ENCODE assay signal across 22 cellular contexts in genomic region chr4:7742807-7743158, GRCh38.
"Had no signal": no experiment of that assay in that cellular context is flagged by ENCODE, and none has a peak within 500 bp of the region (broad histone marks: within the 10 kb centered on the region; RNA-seq: fewer than 3 reads in every experiment).

No MANE protein-coding gene starts in this region.

- H3K27ac ChIP-seq: foreskin keratinocyte, hepatocyte, parathyroid adenoma, psoas muscle, spleen, tibial artery, upper lobe of left lung, uterus had no signal

- H3K4me1 Mint-ChIP-seq: endodermal cell; memory B cell; stimulated activated memory B cell treated with anti-CD40 and anti-IgM and Interleukin-4, amounts not matched to agents 10 μg/mL and 1 μg/mL and 100 μg/mL, for 72 hours had no signal

- H3K4me3 ChIP-seq: hepatocyte, psoas muscle, spleen, tibial artery, upper lobe of left lung, uterus had no signal

- H3K79me2 ChIP-seq: hepatocyte, parathyroid adenoma had no signal

- H3K4me1 ChIP-seq: foreskin keratinocyte, parathyroid adenoma, psoas muscle, uterus had no signal

- H3K9me3 Mint-ChIP-seq: endodermal cell; memory B cell; natural killer cell treated with Interleukin-12 subunit alpha and Interleukin-12 subunit beta and Interleukin-15 and Interleukin-18, amount 100 ng/mL, for 72 hours; stimulated activated memory B cell treated with anti-CD40 and anti-IgM and Interleukin-4, amounts not matched to agents 10 μg/mL and 1 μg/mL and 100 μg/mL, for 72 hours; stimulated activated naive CD8-positive, alpha-beta T cell treated with anti-CD3 and anti-CD28 coated beads, Interleukin-15, Interleukin-2, amounts not matched to agents 100 ng/mL and 50 ng/mL, for 24 hours had no signal

- ATAC-seq: foreskin keratinocyte; natural killer cell treated with Interleukin-12 subunit alpha and Interleukin-12 subunit beta and Interleukin-15 and Interleukin-18, amount 100 ng/mL, for 72 hours; psoas muscle; sciatic nerve; stimulated activated memory B cell treated with anti-CD40 and anti-IgM and Interleukin-4, amounts not matched to agents 10 μg/mL and 1 μg/mL and 100 μg/mL, for 72 hours had no signal

- H2AFZ ChIP-seq: hepatocyte, parathyroid adenoma had no signal

- H3K9me3 ChIP-seq: psoas muscle, tibial artery, upper lobe of left lung, uterus had no signal

- DNase-seq: dermis blood vessel endothelial cell; endodermal cell; erythroblast; foreskin keratinocyte; kidney glomerular epithelial cell; midbrain; retina; spleen; stimulated activated CD4-positive, alpha-beta T cell treated with anti-CD3 and anti-CD28 coated beads, Interleukin-15, amount 100 ng/mL, for 24 hours; stimulated activated CD4-positive, alpha-beta T cell treated with anti-CD3 and anti-CD28 coated beads, Interleukin-1b, Interleukin-23, amount 100 ng/mL, for 48 hours; stimulated activated CD4-positive, alpha-beta T cell treated with anti-CD3 and anti-CD28 coated beads, Interleukin-4, amount 100 ng/mL, for 24 hours; tibial artery; upper lobe of left lung; uterus had no signal

- H3K27me3 Mint-ChIP-seq: stimulated activated naive CD8-positive, alpha-beta T cell treated with anti-CD3 and anti-CD28 coated beads, Interleukin-15, Interleukin-2, amounts not matched to agents 100 ng/mL and 50 ng/mL, for 24 hours had no signal

- H3K9ac ChIP-seq: parathyroid adenoma had no signal

- H3K4me2 ChIP-seq: hepatocyte had no signal

- H3K4me3 Mint-ChIP-seq: endodermal cell; memory B cell; natural killer cell treated with Interleukin-12 subunit alpha and Interleukin-12 subunit beta and Interleukin-15 and Interleukin-18, amount 100 ng/mL, for 72 hours; stimulated activated memory B cell treated with anti-CD40 and anti-IgM and Interleukin-4, amounts not matched to agents 10 μg/mL and 1 μg/mL and 100 μg/mL, for 72 hours; stimulated activated naive CD8-positive, alpha-beta T cell treated with anti-CD3 and anti-CD28 coated beads, Interleukin-15, Interleukin-2, amounts not matched to agents 100 ng/mL and 50 ng/mL, for 24 hours had no signal

- H3K27me3 ChIP-seq: hepatocyte, tibial artery, upper lobe of left lung, uterus had no signal

- H3K27ac Mint-ChIP-seq: endodermal cell; memory B cell; natural killer cell treated with Interleukin-12 subunit alpha and Interleukin-12 subunit beta and Interleukin-15 and Interleukin-18, amount 100 ng/mL, for 72 hours; stimulated activated memory B cell treated with anti-CD40 and anti-IgM and Interleukin-4, amounts not matched to agents 10 μg/mL and 1 μg/mL and 100 μg/mL, for 72 hours; stimulated activated naive CD8-positive, alpha-beta T cell treated with anti-CD3 and anti-CD28 coated beads, Interleukin-15, Interleukin-2, amounts not matched to agents 100 ng/mL and 50 ng/mL, for 24 hours had no signal

- H3K36me3 Mint-ChIP-seq: memory B cell; natural killer cell treated with Interleukin-12 subunit alpha and Interleukin-12 subunit beta and Interleukin-15 and Interleukin-18, amount 100 ng/mL, for 72 hours; stimulated activated memory B cell treated with anti-CD40 and anti-IgM and Interleukin-4, amounts not matched to agents 10 μg/mL and 1 μg/mL and 100 μg/mL, for 72 hours had no signal

- H3K36me3 ChIP-seq: spleen, upper lobe of left lung, uterus had no signal
